ENCODE assay signal across 13 cellular contexts in genomic region chr7:142690554-142691182, GRCh38. TPM values are rescaled to one million over a fixed set of nuclear protein-coding genes. Genes with fewer than 3 reads are reported as not detected.
DNase-seq lines count a peak whose midpoint lies in the region; ATAC-seq, FAIRE-seq and TF ChIP-seq lines count a peak whose summit lies in the region.
"Had no signal": no experiment of that assay in that cellular context is flagged by ENCODE, and none has a peak within 500 bp of the region (broad histone marks: within the 10 kb centered on the region; RNA-seq: fewer than 3 reads in every experiment).

No MANE protein-coding gene starts in this region.

- H3K9me3 ChIP-seq in PC-9 (ENCODE audit: insufficient read depth, low read depth) = no peaks in the 10 kb centered on the region
- H3K9me3 ChIP-seq: left lung, tibial nerve had no signal

- no peaks in the 10 kb centered on the region for H3K36me3 Mint-ChIP-seq in memory B cell
- no peaks in the 10 kb centered on the region for H3K36me3 Mint-ChIP-seq in endothelial cell (ENCODE audit: low read depth, unreplicated experiment)

- H4K20me1 ChIP-seq in PC-9 (ENCODE audit: insufficient read depth) = no peaks in the 10 kb centered on the region

- TF ChIP-seq CTCF in PC-9 (conservative IDR thresholded peaks at IDR 0.05) (no peak), endothelial cell (IDR thresholded peaks at IDR 0.05; ENCODE audit: unreplicated experiment) (no peak)

- ATAC-seq in GM21381 (IDR thresholded peaks at IDR 0.05; ENCODE audit: unreplicated experiment) (peak; percentile 63), memory B cell (ENCODE audit: low read depth) (peak; percentile 51)
- ATAC-seq: left lung had no signal

- no peaks in the 10 kb centered on the region for H3K4me1 ChIP-seq in PC-9 (replicated peaks; ENCODE audit: insufficient read depth)
- H3K4me1 ChIP-seq: left lung, tibial nerve had no signal

- no peaks in the 10 kb centered on the region for H3K27me3 ChIP-seq in PC-9 (ENCODE audit: insufficient read depth, low read depth)
- H3K27me3 ChIP-seq: left lung, tibial nerve had no signal

- DNase-seq in GM18507 (ENCODE audit: extremely low spot score, insufficient read length, low read depth) (no peak), PC-9 (no peak), memory B cell (ENCODE audit: low spot score in 2 of 2) (no peak), kidney tubule cell (ENCODE audit: low spot score) (no peak), endothelial cell (ENCODE audit: low spot score) (no peak), DMS 273 treated with DMSO at 0.1 percent for 48 hours (lab: John Stamatoyannopoulos, UW) (no peak)
- DNase-seq: H7, left lung, NCI-H187 had no signal

- no peak overlapping the region for H3K4me2 ChIP-seq in PC-9

- H3K36me3 ChIP-seq in PC-9 (ENCODE audit: low read depth) = no peaks in the 10 kb centered on the region
- H3K36me3 ChIP-seq: left lung, tibial nerve had no signal

- H3K4me3 Mint-ChIP-seq in memory B cell (no peak overlapping the region), endothelial cell (ENCODE audit: unreplicated experiment) (no peak overlapping the region)

- H3K9me2 ChIP-seq in PC-9 (ENCODE audit: insufficient read depth) = no peaks in the 10 kb centered on the region

- H3K27ac Mint-ChIP-seq in memory B cell (no peak overlapping the region), endothelial cell (ENCODE audit: unreplicated experiment) (no peak overlapping the region)

- H3F3A ChIP-seq in PC-9 (ENCODE audit: insufficient read depth, low read depth) = no peaks in the 10 kb centered on the region

- FAIRE-seq in GM18507 (lab: Jason Lieb, UNC) = peak; percentile 39

- H3K9me3 Mint-ChIP-seq in memory B cell = no peaks in the 10 kb centered on the region
- no peaks in the 10 kb centered on the region for H3K9me3 Mint-ChIP-seq in endothelial cell (ENCODE audit: unreplicated experiment)

- CTCF ChIA-PET in PC-9 (lab: Charles Lee) = no interaction called here

- no peaks in the 10 kb centered on the region for H3K27me3 Mint-ChIP-seq in memory B cell
- H3K27me3 Mint-ChIP-seq in endothelial cell (ENCODE audit: unreplicated experiment) = no peaks in the 10 kb centered on the region

- no peak overlapping the region for H3K27ac ChIP-seq in PC-9
- H3K27ac ChIP-seq: C4-2B, left lung, tibial nerve had no signal

- H3K79me2 ChIP-seq in PC-9 (ENCODE audit: low read depth) = no peaks in the 10 kb centered on the region

- H3K4me1 Mint-ChIP-seq in memory B cell (peaks cover 5% of the 10 kb centered on the region), endothelial cell (ENCODE audit: unreplicated experiment) (no peaks in the 10 kb centered on the region)

- intact Hi-C loops in PC-9 (cut with micrococcal nuclease; ENCODE audit: unreplicated experiment) = no loop called here

- H2AFZ ChIP-seq in PC-9 = 0 out of 2 replicates have a peak overlapping the region, but pooled peaks have one; percentile 26

- H3K4me3 ChIP-seq in PC-9 = no peak overlapping the region
- H3K4me3 ChIP-seq: left lung, tibial nerve had no signal

- no TSS peak for BruUV-seq in PC-9 (replicated peaks; lab: Mats Ljungman, UMichigan)

- POLR2A ChIA-PET in PC-9 (lab: Charles Lee; ENCODE audit: unreplicated experiment) = no interaction called here

RNA-seq across cellular contexts. Expression of gene PRSS1, which starts 58.6 kb away (rescaled TPM):
- 0.94 TPM in 1 of 2 replicates, not detected in the other for total RNA-seq in PC-9 (2021)
- 0.82 TPM for total RNA-seq in endothelial cell (ENCODE audit: unreplicated experiment)
- total RNA-seq: pulmonary artery endothelial cell had no signal
